In the genomic region with DNA sequence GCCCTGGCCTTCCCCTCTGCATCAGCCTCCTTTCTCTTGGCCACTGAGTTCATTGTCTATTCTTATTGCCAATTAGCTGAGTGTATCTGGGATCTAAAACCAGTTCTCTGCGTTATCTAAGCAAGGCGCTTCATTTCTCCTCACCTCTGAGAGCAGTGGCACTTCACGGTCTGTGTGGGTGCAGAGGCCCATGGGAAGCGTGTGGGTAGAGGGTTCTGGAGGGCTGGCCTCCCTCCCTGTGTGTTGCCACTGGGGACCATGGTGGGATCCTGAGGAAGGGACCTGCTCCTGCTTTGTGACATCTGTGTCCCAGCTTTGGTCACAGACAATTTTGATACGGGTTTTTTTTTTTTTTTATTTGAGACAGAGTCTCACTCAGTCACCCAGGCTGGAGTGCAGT, we compare ENCODE assay signal across 21 cellular contexts. TPM values are rescaled to one million over a fixed set of nuclear protein-coding genes. Genes with fewer than 3 reads are reported as not detected.
DNase-seq lines count a peak whose midpoint lies in the region; ATAC-seq, FAIRE-seq and TF ChIP-seq lines count a peak whose summit lies in the region.
"Had no signal": no experiment of that assay in that cellular context is flagged by ENCODE, and none has a peak within 500 bp of the region (broad histone marks: within the 10 kb centered on the region; RNA-seq: fewer than 3 reads in every experiment).

No MANE protein-coding gene starts in this region.

- no peak overlapping the region for H4K5ac ChIP-seq in H9 (ENCODE audit: insufficient read length, low read depth, low read length)

- H4K20me1 ChIP-seq in H9 (ENCODE audit: control insufficient read depth, insufficient read depth, insufficient read length), result no peaks in the 10 kb centered on the region
- no peaks in the 10 kb centered on the region for H4K20me1 ChIP-seq in K562 (replicated peaks; ENCODE audit: control insufficient read depth, insufficient read depth, low read length)

- in situ Hi-C loops in K562 (cut with MboI), result no loop called here

- no peak overlapping the region for H3K56ac ChIP-seq in H9 (ENCODE audit: insufficient read length, low read depth, low read length)

- H3T11ph ChIP-seq in H9 (ENCODE audit: low read length), result no peak overlapping the region

- TF ChIP-seq CTCF in H9 (conservative IDR thresholded peaks at IDR 0.05), result no peak
- no peak for TF ChIP-seq CTCF in K562 (IDR thresholded peaks at IDR 0.05 in 2 of 3, conservative IDR thresholded peaks at IDR 0.05 in 1 of 3; ENCODE audit: insufficient read depth in 2 of 3, low read depth in 1 of 3, low read length in 3 of 3)
- TF ChIP-seq CTCF in GM20000 (IDR thresholded peaks at IDR 0.05; ENCODE audit: extremely low read depth, missing control alignments), result no peak

- H2BK120ac ChIP-seq in H9 (ENCODE audit: low read depth, low read length, poor library complexity, severe bottlenecking), result no peak overlapping the region

- no peak overlapping the region for H4K8ac ChIP-seq in H9 (replicated peaks; ENCODE audit: insufficient read length, low read depth, low read length)

- no peak overlapping the region for H3K4ac ChIP-seq in H9 (ENCODE audit: low read depth, low read length)

- CTCF ChIA-PET in K562 (lab: Yijun Ruan, JAX; ENCODE audit: low intra/inter-chr PET ratio), result interaction anchor here (0.6 kb wide), 1 partner anchor 409 kb away, joined by 4 read pairs; no protein-coding TSS in a partner anchor

- no peak overlapping the region for H2BK12ac ChIP-seq in H9 (ENCODE audit: insufficient read length, low read depth, low read length)

- H2AK5ac ChIP-seq in H9 (ENCODE audit: insufficient read length, low read length), result no peak overlapping the region

- H3K79me1 ChIP-seq in H9 (ENCODE audit: insufficient read depth, low read depth, low read length, poor library complexity, severe bottlenecking), result no peaks in the 10 kb centered on the region

- H3K79me2 ChIP-seq in H9 (ENCODE audit: insufficient read depth, low read length) (no peaks in the 10 kb centered on the region), K562 (ENCODE audit: control insufficient read depth, insufficient read depth, low read length) (no peaks in the 10 kb centered on the region)

- POLR2A ChIA-PET in K562 (lab: Yijun Ruan, JAX), result interaction anchor here (0.6 to 0.7 kb wide), 3 partner anchors 9 to 1298 kb away, joined by 3 read pairs; no protein-coding TSS in a partner anchor

- H3K4me3 ChIP-seq in K562, result no peak overlapping the region
- H3K4me3 ChIP-seq: A549, spleen, thoracic aorta had no signal

- no TSS peak for BruUV-seq in K562 (replicated peaks; lab: Mats Ljungman, UMichigan)

- no peak overlapping the region for H3K18ac ChIP-seq in H9 (ENCODE audit: insufficient read length, low read depth, low read length)

- no peak for ATAC-seq in activated T-cell treated with anti-CD3 and anti-CD28 coated beads, Interleukin-2, amount 50 U/mL, for 4 hours
- peak; percentile 50 for ATAC-seq in K562
- no peak for ATAC-seq in stimulated activated effector memory CD8-positive, alpha-beta T cell treated with anti-CD3 and anti-CD28 coated beads, Interleukin-12 subunit alpha, Interleukin-12 subunit beta, amount 100 ng/mL, for 72 hours
- no peak; the same call in 2 of the 3 replicates for ATAC-seq in SK-N-SH treated with all-trans-retinoic acid at 6 μM for 48 hours

- no CpG with 5 or more reads among the region's 5 CpGs for WGBS in H9 (ENCODE audit: extremely low coverage, insufficient read length, low lambda C conversion rate)
- WGBS in K562 (ENCODE audit: insufficient coverage, low coverage, missing lambda C conversion rate), result 27% methylated on average over 5 of the region's 5 CpGs

- H3K14ac ChIP-seq in H9 (ENCODE audit: insufficient read depth, low read length), result no peak overlapping the region

- H3K9ac ChIP-seq in H9 (ENCODE audit: extremely low read depth, insufficient read length, low read length) (no peak overlapping the region), K562 (ENCODE audit: insufficient read depth in 1 of 2, low read depth in 2 of 2, low read length in 2 of 2) (no peak overlapping the region)

- H3K9me3 Mint-ChIP-seq in activated T-cell treated with anti-CD3 and anti-CD28 coated beads, Interleukin-2, amount 50 U/mL, for 24 hours, result no peaks in the 10 kb centered on the region
- H3K9me3 Mint-ChIP-seq in activated T-cell treated with anti-CD3 and anti-CD28 coated beads, Interleukin-2, amount 50 U/mL, for 4 hours, result no peaks in the 10 kb centered on the region
- no peaks in the 10 kb centered on the region for H3K9me3 Mint-ChIP-seq in H9
- H3K9me3 Mint-ChIP-seq in stimulated activated effector memory CD8-positive, alpha-beta T cell treated with anti-CD3 and anti-CD28 coated beads, Interleukin-12 subunit alpha, Interleukin-12 subunit beta, amount 100 ng/mL, for 72 hours, result no peaks in the 10 kb centered on the region
- H3K9me3 Mint-ChIP-seq: activated T-helper 1 cell treated with anti-CD3 and anti-CD28 coated beads, Interleukin-12 subunit alpha, Interleukin-12 subunit beta, Interleukin-2, Interleukin-4 antibody, amounts not matched to agents 30 ng/mL and 10 ng/mL and 1 ng/mL, durations not matched to agents 14 hours and 24 hours and 36 hours had no signal

- peaks cover 3% of the 10 kb centered on the region for H3K4me1 Mint-ChIP-seq in activated T-cell treated with anti-CD3 and anti-CD28 coated beads, Interleukin-2, amount 50 U/mL, for 24 hours (ENCODE audit: low read depth)
- H3K4me1 Mint-ChIP-seq in activated T-cell treated with anti-CD3 and anti-CD28 coated beads, Interleukin-2, amount 50 U/mL, for 4 hours (ENCODE audit: low read depth), result no peaks in the 10 kb centered on the region
- H3K4me1 Mint-ChIP-seq in H9, result peaks cover 33 to 45% of the 10 kb centered on the region in 2 experiments
- H3K4me1 Mint-ChIP-seq in stimulated activated effector memory CD8-positive, alpha-beta T cell treated with anti-CD3 and anti-CD28 coated beads, Interleukin-12 subunit alpha, Interleukin-12 subunit beta, amount 100 ng/mL, for 72 hours, result peaks cover 6% of the 10 kb centered on the region

- H3K27me3 ChIP-seq in H9 (ENCODE audit: insufficient read depth, low read length) (no peaks in the 10 kb centered on the region), K562 (ENCODE audit: control insufficient read depth in 2 of 2, insufficient read depth in 2 of 2, low read length in 2 of 2) (peaks cover 0 to 4% of the 10 kb centered on the region in 2 experiments; a peak in 1 of 5 replicates)
- H3K27me3 ChIP-seq: spleen had no signal

- H2BK20ac ChIP-seq in H9 (ENCODE audit: low read depth, low read length, poor library complexity, severe bottlenecking), result no peak overlapping the region

- peak overlapping the region; percentile 72 for H3K27ac Mint-ChIP-seq in activated T-cell treated with anti-CD3 and anti-CD28 coated beads, Interleukin-2, amount 50 U/mL, for 24 hours
- H3K27ac Mint-ChIP-seq in H9, result peak overlapping the region; percentile 34 to 84 (median 61); a peak in 6 of 7 replicates
- H3K27ac Mint-ChIP-seq in stimulated activated effector memory CD8-positive, alpha-beta T cell treated with anti-CD3 and anti-CD28 coated beads, Interleukin-12 subunit alpha, Interleukin-12 subunit beta, amount 100 ng/mL, for 72 hours, result peak overlapping the region; percentile 55
- H3K27ac Mint-ChIP-seq: activated T-helper 1 cell treated with anti-CD3 and anti-CD28 coated beads, Interleukin-12 subunit alpha, Interleukin-12 subunit beta, Interleukin-2, Interleukin-4 antibody, amounts not matched to agents 30 ng/mL and 10 ng/mL and 1 ng/mL, durations not matched to agents 14 hours and 24 hours and 36 hours had no signal

- peaks cover 56% of the 10 kb centered on the region for H3K36me3 Mint-ChIP-seq in activated T-cell treated with anti-CD3 and anti-CD28 coated beads, Interleukin-2, amount 50 U/mL, for 24 hours (ENCODE audit: low read depth)
- H3K36me3 Mint-ChIP-seq in activated T-cell treated with anti-CD3 and anti-CD28 coated beads, Interleukin-2, amount 50 U/mL, for 4 hours (ENCODE audit: insufficient read depth), result peaks cover 33% of the 10 kb centered on the region
- H3K36me3 Mint-ChIP-seq in H9 (ENCODE audit: insufficient read depth in 1 of 3, low read depth in 3 of 3), result peaks cover 16 to 20% (median 20%) of the 10 kb centered on the region in 3 experiments; a peak in 6 of 7 replicates
- H3K36me3 Mint-ChIP-seq in stimulated activated effector memory CD8-positive, alpha-beta T cell treated with anti-CD3 and anti-CD28 coated beads, Interleukin-12 subunit alpha, Interleukin-12 subunit beta, amount 100 ng/mL, for 72 hours, result peaks cover 67% of the 10 kb centered on the region

- H3K27ac ChIP-seq in H9 (ENCODE audit: insufficient read length, low read depth, low read length) (no peak overlapping the region), K562 (ENCODE audit: extremely low read depth, low read depth, low read length) (no peak overlapping the region)
- H3K27ac ChIP-seq: A549, C4-2B, spleen, thoracic aorta had no signal

- no peaks in the 10 kb centered on the region for H3K23me2 ChIP-seq in H9 (ENCODE audit: insufficient read length, low read depth, low read length, poor library complexity, severe bottlenecking)

- H3K9me3 ChIP-seq in H9 (ENCODE audit: control insufficient read depth, low read depth, low read length), result no peaks in the 10 kb centered on the region
- H3K9me3 ChIP-seq in K562 (replicated peaks; ENCODE audit: control insufficient read depth, insufficient read depth, low read depth, low read length), result no peaks in the 10 kb centered on the region
- H3K9me3 ChIP-seq: A549, spleen, thoracic aorta had no signal

- no peak for FAIRE-seq in K562 (lab: Jason Lieb, UNC)
- FAIRE-seq: A549 had no signal

- intact Hi-C loops in K562 (cut with micrococcal nuclease), result loop anchor here (10.0 kb wide), 3 partner anchors 205 to 515 kb away; no protein-coding TSS in a partner anchor

- DNase-seq in activated T-cell treated with anti-CD3 and anti-CD28 coated beads, Interleukin-2, amount 50 U/mL, for 24 hours, result no peak
- DNase-seq in activated T-cell treated with anti-CD3 and anti-CD28 coated beads, Interleukin-2, amount 50 U/mL, for 4 hours, result no peak
- DNase-seq in H9, result no peak
- no peak for DNase-seq in K562 (ENCODE audit: extremely low read depth in 1 of 4, low spot score in 3 of 4)
- no peak for DNase-seq in stimulated activated effector memory CD8-positive, alpha-beta T cell treated with anti-CD3 and anti-CD28 coated beads, Interleukin-12 subunit alpha, Interleukin-12 subunit beta, amount 100 ng/mL, for 72 hours (ENCODE audit: low spot score in 2 of 2)
- no peak for DNase-seq in GM20000 (ENCODE audit: low spot score)
- DNase-seq in GM19238 (ENCODE audit: insufficient read length, low spot score), result no peak
- DNase-seq: activated CD4-positive, alpha-beta T cell treated with anti-CD3 and anti-CD28 coated beads, Interleukin-2, amount 50 U/mL, for 48 hours; aorta; cerebellar nuclear complex; DMS53; effector CD8-positive, alpha-beta T cell; NCI-H187 treated with DMSO at 0.1 percent for 48 hours; NCI-H446; spleen; SW 1271 had no signal

- no peak overlapping the region for H3K23ac ChIP-seq in H9 (ENCODE audit: insufficient read length, low read depth, low read length)

- H3K4me1 ChIP-seq in H9 (ENCODE audit: insufficient read depth, low read length), result no peaks in the 10 kb centered on the region; the same call in 1 of the 2 replicates
- H3K4me1 ChIP-seq in K562 (replicated peaks in 1 of 2; ENCODE audit: control insufficient read depth in 2 of 2, insufficient read depth in 2 of 2, low read length in 2 of 2), result peaks cover 0 to 3% of the 10 kb centered on the region in 2 experiments; a peak in 2 of 5 replicates
- H3K4me1 ChIP-seq: A549, spleen had no signal

- TF ChIP-seq RAD21 in K562 (CRISPR knock-in tag; conservative IDR thresholded peaks at IDR 0.05 in 1 of 2, IDR thresholded peaks at IDR 0.05 in 1 of 2), result no peak

- H2AFZ ChIP-seq in H9 (ENCODE audit: low read length), result no peak overlapping the region
- H2AFZ ChIP-seq in K562 (ENCODE audit: low read depth, low read length), result no peak overlapping the region

- H2BK15ac ChIP-seq in H9 (ENCODE audit: low read depth, low read length), result no peak overlapping the region

- H2BK5ac ChIP-seq in H9 (ENCODE audit: insufficient read length, low read length), result no peak overlapping the region

- no peak for TF ChIP-seq EP300 in K562 (IDR thresholded peaks at IDR 0.05; ENCODE audit: low read length)

- no peak overlapping the region for H3K4me3 Mint-ChIP-seq in activated T-cell treated with anti-CD3 and anti-CD28 coated beads, Interleukin-2, amount 50 U/mL, for 24 hours
- H3K4me3 Mint-ChIP-seq in activated T-cell treated with anti-CD3 and anti-CD28 coated beads, Interleukin-2, amount 50 U/mL, for 4 hours, result no peak overlapping the region
- peak overlapping the region in 1 of 2 experiments; percentile 15; a peak in 2 of 5 replicates for H3K4me3 Mint-ChIP-seq in H9
- H3K4me3 Mint-ChIP-seq in stimulated activated effector memory CD8-positive, alpha-beta T cell treated with anti-CD3 and anti-CD28 coated beads, Interleukin-12 subunit alpha, Interleukin-12 subunit beta, amount 100 ng/mL, for 72 hours, result no peak overlapping the region
- H3K4me3 Mint-ChIP-seq: activated T-helper 1 cell treated with anti-CD3 and anti-CD28 coated beads, Interleukin-12 subunit alpha, Interleukin-12 subunit beta, Interleukin-2, Interleukin-4 antibody, amounts not matched to agents 30 ng/mL and 10 ng/mL and 1 ng/mL, durations not matched to agents 14 hours and 24 hours and 36 hours had no signal

- no peaks in the 10 kb centered on the region for H3K27me3 Mint-ChIP-seq in activated T-cell treated with anti-CD3 and anti-CD28 coated beads, Interleukin-2, amount 50 U/mL, for 24 hours
- no peaks in the 10 kb centered on the region for H3K27me3 Mint-ChIP-seq in activated T-cell treated with anti-CD3 and anti-CD28 coated beads, Interleukin-2, amount 50 U/mL, for 4 hours (ENCODE audit: low read depth)
- no peaks in the 10 kb centered on the region for H3K27me3 Mint-ChIP-seq in H9 (ENCODE audit: low read depth)

- H3K36me3 ChIP-seq in K562 (ENCODE audit: control insufficient read depth, insufficient read depth, low read length), result peaks cover 32% of the 10 kb centered on the region; the same call in 2 of the 3 replicates

- TF ChIP-seq POLR2A in K562 (conservative IDR thresholded peaks at IDR 0.05), result no peak

- no peaks in the 10 kb centered on the region for H3K9me1 ChIP-seq in K562 (ENCODE audit: control insufficient read depth, insufficient read depth, low read length)

- H4K91ac ChIP-seq in H9 (ENCODE audit: insufficient read length, low read depth, low read length), result no peak overlapping the region

- H3K4me2 ChIP-seq in H9 (ENCODE audit: insufficient read depth, insufficient read length, low read length) (no peak overlapping the region), K562 (ENCODE audit: insufficient read depth, low read length) (no peak overlapping the region)
- H3K4me2 ChIP-seq: A549 had no signal

RNA-seq across cellular contexts. Expression of gene EDEM1, which starts 32.7 kb away (rescaled TPM):
- total RNA-seq in activated T-cell treated with anti-CD3 and anti-CD28 coated beads, Interleukin-2, amount 50 U/mL, for 4 hours, result 100 to 1,000 TPM in 1 of 3 donors, 10 to 100 TPM in 2; 94.0 to 138 (median 97.2) TPM
- 11.6 and 11.7 TPM in 2 replicates for total RNA-seq in H9 (2021)
- 59.6 and 88.6 TPM in 2 replicates for total RNA-seq in K562 (2011; cell fraction: chromatin; rRNA removed; ENCODE audit: low replicate concordance)
- 36.5 and 42.8 TPM in 2 replicates for total RNA-seq in K562 (2011; cell fraction: nucleolus; rRNA removed)
- 58.9 and 67.9 TPM in 2 replicates for total RNA-seq in K562 (2011; cell fraction: nucleoplasm; rRNA removed)
- 9.3 and 17.9 TPM in 2 replicates for total RNA-seq in K562 (2014; rRNA removed)
- 16.7 and 17.4 TPM in 2 replicates for total RNA-seq in K562 (2014; rRNA removed; fragmentation: Illumina TruSeq; extraction: Trizol)
- total RNA-seq in K562 (2015; rRNA removed; fragmentation: Illumina TruSeq; extraction: Trizol), result 11.5 and 14.3 TPM in 2 replicates
- 24.6 and 32.9 TPM in 2 replicates for total RNA-seq in K562 (2021)
- polyA plus RNA-seq in K562 (2011; rRNA removed), result 36.7 and 37.6 TPM in 2 replicates
- polyA plus RNA-seq in K562 (2011; cell fraction: cytosol; rRNA removed), result 18.1 and 21.2 TPM in 2 replicates
- 32.0 and 53.9 TPM in 2 replicates for polyA plus RNA-seq in K562 (2011; cell fraction: nucleus; rRNA removed)
- 9.6 and 20.6 TPM in 2 replicates for polyA plus RNA-seq in K562 (2012)
- 12.8 and 13.9 TPM in 2 replicates for polyA plus RNA-seq in K562 (2014; fragmentation: Illumina TruSeq; extraction: Trizol)
- 1 to 10 TPM; 6.2 to 8.8 TPM for polyA plus RNA-seq in K562 (2014; fragmentation: Nextera tagmentation; extraction: Ambion mirVana)
- 15.2 and 20.7 TPM in 2 replicates for polyA plus RNA-seq in K562 (2014; rRNA removed)
- 42.0 and 44.5 TPM in 2 replicates for polyA minus RNA-seq in K562 (2011; rRNA and poly(A)+ RNA removed)
- polyA minus RNA-seq in K562 (2011; cell fraction: cytosol; rRNA and poly(A)+ RNA removed), result 21.0 and 33.3 TPM in 2 replicates
- polyA minus RNA-seq in K562 (2011; cell fraction: nucleus; rRNA and poly(A)+ RNA removed), result 24.0 and 38.5 TPM in 2 replicates
